ENCODE assay signal across 27 cellular contexts in genomic region chr6:39555136-39555535, GRCh38.
"Had no signal": no experiment of that assay in that cellular context is flagged by ENCODE, and none has a peak within 500 bp of the region (broad histone marks: within the 10 kb centered on the region; RNA-seq: fewer than 3 reads in every experiment).

No MANE protein-coding gene starts in this region.

- H3K9me3 ChIP-seq: breast epithelium, right lobe of liver, vagina had no signal

- H3K4me1 ChIP-seq: breast epithelium, right lobe of liver had no signal

- DNase-seq: activated CD4-positive, alpha-beta T cell treated with anti-CD3 and anti-CD28 coated beads for 1 hour; activated CD4-positive, alpha-beta T cell treated with anti-CD3 and anti-CD28 coated beads, Interleukin-2, amount 10 ng/mL, durations not matched to agents 7 days and 5 days; activated CD8-positive, alpha-beta memory T cell treated with anti-CD3 and anti-CD28 coated beads, Interleukin-2, amount 10 ng/mL, durations not matched to agents 7 days and 5 days; activated CD8-positive, alpha-beta T cell treated with anti-CD3 and anti-CD28 coated beads for 36 hours; activated naive CD8-positive, alpha-beta T cell treated with anti-CD3 and anti-CD28 coated beads, Interleukin-2, amount 50 U/mL, for 24 hours; activated T-cell treated with anti-CD3 and anti-CD28 coated beads, Interleukin-2, amount 50 U/mL, for 48 hours; amygdala; central memory CD4-positive, alpha-beta T cell; foreskin fibroblast; head of caudate nucleus; hippocampal formation; midbrain; naive thymus-derived CD8-positive, alpha-beta T cell; occipital lobe; right lobe of liver; stimulated activated CD4-positive, alpha-beta T cell treated with anti-CD3 and anti-CD28 coated beads, Interleukin-2, amount 100 ng/mL, for 48 hours; substantia nigra; T-helper 17 cell; T1000 had no signal

- H3K27me3 ChIP-seq: breast epithelium, right lobe of liver, vagina had no signal

- ATAC-seq: activated CD8-positive, alpha-beta memory T cell treated with anti-CD3 and anti-CD28 coated beads, Interleukin-2, amount 10 ng/mL, durations not matched to agents 7 days and 5 days; activated CD8-positive, alpha-beta T cell treated with anti-CD3 and anti-CD28 coated beads for 36 hours; activated naive CD8-positive, alpha-beta T cell treated with anti-CD3 and anti-CD28 coated beads, Interleukin-2, amount 50 U/mL, for 24 hours; esophagus mucosa; naive thymus-derived CD8-positive, alpha-beta T cell; right lobe of liver; T-helper 17 cell had no signal

- H3K4me1 Mint-ChIP-seq: activated CD4-positive, alpha-beta T cell treated with anti-CD3 and anti-CD28 coated beads, Interleukin-2, amount 10 ng/mL, durations not matched to agents 7 days and 5 days; activated CD8-positive, alpha-beta memory T cell treated with anti-CD3 and anti-CD28 coated beads, Interleukin-2, amount 10 ng/mL, durations not matched to agents 7 days and 5 days; activated naive CD4-positive, alpha-beta T cell treated with anti-CD3 and anti-CD28 coated beads, Interleukin-2, amount 50 U/mL, for 24 hours; activated naive CD8-positive, alpha-beta T cell treated with anti-CD3 and anti-CD28 coated beads, Interleukin-2, amount 50 U/mL, for 24 hours; neural crest cell; T-helper 17 cell had no signal

- H3K36me3 ChIP-seq: breast epithelium, right lobe of liver, vagina had no signal

- H3K4me3 Mint-ChIP-seq: activated CD4-positive, alpha-beta T cell treated with anti-CD3 and anti-CD28 coated beads, Interleukin-2, amount 10 ng/mL, durations not matched to agents 7 days and 5 days; activated CD8-positive, alpha-beta memory T cell treated with anti-CD3 and anti-CD28 coated beads, Interleukin-2, amount 10 ng/mL, durations not matched to agents 7 days and 5 days; activated CD8-positive, alpha-beta T cell treated with anti-CD3 and anti-CD28 coated beads for 36 hours; activated naive CD4-positive, alpha-beta T cell treated with anti-CD3 and anti-CD28 coated beads, Interleukin-2, amount 50 U/mL, for 24 hours; activated naive CD8-positive, alpha-beta T cell treated with anti-CD3 and anti-CD28 coated beads, Interleukin-2, amount 50 U/mL, for 24 hours; naive thymus-derived CD8-positive, alpha-beta T cell; neural crest cell; stimulated activated naive CD8-positive, alpha-beta T cell treated with anti-CD3 and anti-CD28 coated beads, Interleukin-15, Interleukin-2, amounts not matched to agents 100 ng/mL and 50 ng/mL, for 24 hours; T-helper 17 cell; type B pancreatic cell had no signal

- H3K27ac Mint-ChIP-seq: activated CD4-positive, alpha-beta T cell treated with anti-CD3 and anti-CD28 coated beads, Interleukin-2, amount 10 ng/mL, durations not matched to agents 7 days and 5 days; activated CD8-positive, alpha-beta memory T cell treated with anti-CD3 and anti-CD28 coated beads, Interleukin-2, amount 10 ng/mL, durations not matched to agents 7 days and 5 days; activated CD8-positive, alpha-beta T cell treated with anti-CD3 and anti-CD28 coated beads for 36 hours; activated naive CD4-positive, alpha-beta T cell treated with anti-CD3 and anti-CD28 coated beads, Interleukin-2, amount 50 U/mL, for 24 hours; activated naive CD8-positive, alpha-beta T cell treated with anti-CD3 and anti-CD28 coated beads, Interleukin-2, amount 50 U/mL, for 24 hours; activated T-helper 2 cell treated with anti-CD3 and anti-CD28 coated beads, Interferon-gamma antibody, Interleukin-2, Interleukin-4, amounts not matched to agents 10 μg/mL and 5 μg/mL and 100 μg/mL, durations not matched to agents 14 hours and 24 hours and 36 hours; naive thymus-derived CD8-positive, alpha-beta T cell; stimulated activated naive CD8-positive, alpha-beta T cell treated with anti-CD3 and anti-CD28 coated beads, Interleukin-15, Interleukin-2, amounts not matched to agents 100 ng/mL and 50 ng/mL, for 24 hours; T-helper 17 cell; type B pancreatic cell had no signal

- H3K9me3 Mint-ChIP-seq: activated CD4-positive, alpha-beta T cell treated with anti-CD3 and anti-CD28 coated beads, Interleukin-2, amount 10 ng/mL, durations not matched to agents 7 days and 5 days; activated CD8-positive, alpha-beta T cell treated with anti-CD3 and anti-CD28 coated beads for 36 hours; activated naive CD4-positive, alpha-beta T cell treated with anti-CD3 and anti-CD28 coated beads, Interleukin-2, amount 50 U/mL, for 24 hours; activated naive CD8-positive, alpha-beta T cell treated with anti-CD3 and anti-CD28 coated beads, Interleukin-2, amount 50 U/mL, for 24 hours; activated T-helper 2 cell treated with anti-CD3 and anti-CD28 coated beads, Interferon-gamma antibody, Interleukin-2, Interleukin-4, amounts not matched to agents 10 μg/mL and 5 μg/mL and 100 μg/mL, durations not matched to agents 14 hours and 24 hours and 36 hours; naive thymus-derived CD8-positive, alpha-beta T cell; neural crest cell; stimulated activated naive CD8-positive, alpha-beta T cell treated with anti-CD3 and anti-CD28 coated beads, Interleukin-15, Interleukin-2, amounts not matched to agents 100 ng/mL and 50 ng/mL, for 24 hours; type B pancreatic cell had no signal

- H3K27ac ChIP-seq: breast epithelium, right lobe of liver, vagina had no signal

- H3K36me3 Mint-ChIP-seq: activated CD8-positive, alpha-beta memory T cell treated with anti-CD3 and anti-CD28 coated beads, Interleukin-2, amount 10 ng/mL, durations not matched to agents 7 days and 5 days; activated naive CD4-positive, alpha-beta T cell treated with anti-CD3 and anti-CD28 coated beads, Interleukin-2, amount 50 U/mL, for 24 hours; naive thymus-derived CD8-positive, alpha-beta T cell; type B pancreatic cell had no signal

- H3K27me3 Mint-ChIP-seq: type B pancreatic cell had no signal

- H3K4me3 ChIP-seq: breast epithelium, right lobe of liver, vagina had no signal
